In the genomic region with DNA sequence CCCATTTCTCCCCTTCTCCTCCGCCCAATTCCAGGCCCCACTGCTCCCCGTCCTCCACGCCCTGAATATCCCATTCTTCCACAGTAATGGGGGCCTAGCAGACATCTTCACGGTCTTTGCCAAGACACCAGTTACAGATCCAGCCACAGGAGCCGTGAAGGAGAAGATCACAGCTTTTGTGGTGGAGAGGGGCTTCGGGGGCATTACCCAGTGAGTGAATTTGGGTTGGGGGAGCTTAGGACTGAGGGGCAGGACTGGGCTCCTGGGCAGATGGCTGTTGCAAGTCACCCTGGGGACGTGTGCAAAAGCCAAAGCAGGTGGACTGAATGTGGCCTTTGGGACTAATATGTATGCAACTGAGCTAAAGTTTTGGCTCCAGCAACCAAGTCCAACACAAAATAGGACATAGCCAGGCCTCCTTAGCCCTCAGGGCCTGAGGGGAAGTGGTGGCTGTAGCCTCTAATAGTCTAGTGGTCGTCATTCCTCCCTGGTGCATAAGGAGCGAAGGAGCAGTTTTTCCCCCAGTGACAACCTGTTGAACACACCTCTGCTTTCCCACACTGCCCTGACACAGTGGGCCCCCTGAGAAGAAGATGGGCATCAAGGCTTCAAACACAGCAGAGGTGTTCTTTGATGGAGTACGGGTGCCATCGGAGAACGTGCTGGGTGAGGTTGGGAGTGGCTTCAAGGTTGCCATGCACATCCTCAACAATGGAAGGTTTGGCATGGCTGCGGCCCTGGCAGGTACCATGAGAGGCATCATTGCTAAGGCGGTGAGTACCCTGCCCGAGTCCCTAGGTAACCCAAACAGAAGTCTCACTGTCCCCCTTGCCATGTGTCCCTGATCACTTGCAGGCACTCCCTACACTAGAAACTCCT, we compare ENCODE assay signal across 1 cellular context.
TF ChIP-seq lines count a peak whose summit lies in the region.

No MANE protein-coding gene starts in this region.

TF ChIP-seq in IMR-90, 13 proteins besides CTCF, POLR2A, EP300 and RAD21:
- TF ChIP-seq MAZ (IDR thresholded peaks at IDR 0.05; ENCODE audit: borderline replicate concordance, low read depth, low read length): no peak
- no peak for TF ChIP-seq CHD1 (IDR thresholded peaks at IDR 0.05; ENCODE audit: low read depth, low read length)
- no peak for TF ChIP-seq SMC3 (IDR thresholded peaks at IDR 0.05; ENCODE audit: low read depth, low read length)
- TF ChIP-seq RFX5 (IDR thresholded peaks at IDR 0.05; ENCODE audit: low read depth, low read length): no peak
- TF ChIP-seq MAFK (IDR thresholded peaks at IDR 0.05; ENCODE audit: low read depth, low read length): no peak
- TF ChIP-seq, protein P1, sequence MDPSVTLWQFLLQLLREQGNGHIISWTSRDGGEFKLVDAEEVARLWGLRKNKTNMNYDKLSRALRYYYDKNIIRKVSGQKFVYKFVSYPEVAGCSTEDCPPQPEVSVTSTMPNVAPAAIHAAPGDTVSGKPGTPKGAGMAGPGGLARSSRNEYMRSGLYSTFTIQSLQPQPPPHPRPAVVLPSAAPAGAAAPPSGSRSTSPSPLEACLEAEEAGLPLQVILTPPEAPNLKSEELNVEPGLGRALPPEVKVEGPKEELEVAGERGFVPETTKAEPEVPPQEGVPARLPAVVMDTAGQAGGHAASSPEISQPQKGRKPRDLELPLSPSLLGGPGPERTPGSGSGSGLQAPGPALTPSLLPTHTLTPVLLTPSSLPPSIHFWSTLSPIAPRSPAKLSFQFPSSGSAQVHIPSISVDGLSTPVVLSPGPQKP (IDR thresholded peaks at IDR 0.05; ENCODE audit: borderline replicate concordance, low read depth, low read length): no peak
- TF ChIP-seq BHLHE40 (IDR thresholded peaks at IDR 0.05; ENCODE audit: low read depth, low read length): no peak
- no peak for TF ChIP-seq RCOR1 (IDR thresholded peaks at IDR 0.05; ENCODE audit: insufficient replicate concordance, low read length)
- no peak for TF ChIP-seq CEBPB (IDR thresholded peaks at IDR 0.05; ENCODE audit: low read depth, low read length)
- TF ChIP-seq MXI1 (IDR thresholded peaks at IDR 0.05; ENCODE audit: borderline replicate concordance, low read depth, low read length): no peak
- TF ChIP-seq FOS (IDR thresholded peaks at IDR 0.05; ENCODE audit: low read depth, low read length): no peak
- TF ChIP-seq NFE2L2 (IDR thresholded peaks at IDR 0.05; ENCODE audit: low read depth, low read length): no peak
- TF ChIP-seq, protein P2, sequence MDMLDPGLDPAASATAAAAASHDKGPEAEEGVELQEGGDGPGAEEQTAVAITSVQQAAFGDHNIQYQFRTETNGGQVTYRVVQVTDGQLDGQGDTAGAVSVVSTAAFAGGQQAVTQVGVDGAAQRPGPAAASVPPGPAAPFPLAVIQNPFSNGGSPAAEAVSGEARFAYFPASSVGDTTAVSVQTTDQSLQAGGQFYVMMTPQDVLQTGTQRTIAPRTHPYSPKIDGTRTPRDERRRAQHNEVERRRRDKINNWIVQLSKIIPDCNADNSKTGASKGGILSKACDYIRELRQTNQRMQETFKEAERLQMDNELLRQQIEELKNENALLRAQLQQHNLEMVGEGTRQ (IDR thresholded peaks at IDR 0.05; ENCODE audit: low read depth, low read length): no peak
